27 cellular contexts compared by ENCODE assay signal in the genomic region with DNA sequence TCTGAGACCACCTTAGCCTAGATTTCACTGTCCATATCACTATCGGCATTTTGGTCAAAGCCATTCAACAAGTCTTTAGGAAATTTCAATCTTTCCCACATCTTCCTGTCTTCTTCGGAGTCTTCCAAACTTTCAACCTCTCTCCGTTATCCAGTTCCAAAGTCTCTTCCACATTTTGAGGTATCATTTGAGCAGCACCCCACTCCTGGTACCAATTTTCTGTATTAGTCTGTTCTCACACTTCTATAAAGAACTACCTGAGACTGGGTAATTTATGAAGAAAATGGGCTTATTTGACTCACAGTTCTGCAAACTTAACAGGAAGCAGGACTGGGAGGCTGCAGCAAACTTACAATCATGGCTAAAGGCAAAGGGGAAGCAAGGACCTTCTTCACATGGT.
"Had no signal": no experiment of that assay in that cellular context is flagged by ENCODE, and none has a peak within 500 bp of the region (broad histone marks: within the 10 kb centered on the region; RNA-seq: fewer than 3 reads in every experiment).

No MANE protein-coding gene starts in this region.

- DNase-seq: stimulated activated CD4-positive, alpha-beta T cell treated with anti-CD3 and anti-CD28 coated beads, Interleukin-2, amount 100 ng/mL, for 48 hours; stimulated activated CD4-positive, alpha-beta T cell treated with anti-CD3 and anti-CD28 coated beads, Interleukin-4, amount 100 ng/mL, for 1 hour; stimulated activated CD4-positive, alpha-beta T cell treated with anti-CD3 and anti-CD28 coated beads, Interleukin-4, amount 100 ng/mL, for 24 hours; stimulated activated CD4-positive, alpha-beta T cell treated with anti-CD3 and anti-CD28 coated beads, Interleukin-4, amount 100 ng/mL, for 4 hours; stimulated activated CD8-positive, alpha-beta memory T cell treated with anti-CD3 and anti-CD28 coated beads, Interleukin-4, amount 100 ng/mL, for 48 hours; stimulated activated naive B cell treated with anti-CD40 and anti-IgM and Interleukin-4, amounts not matched to agents 10 μg/mL and 1 μg/mL and 100 μg/mL, for 72 hours; stimulated activated naive CD4-positive, alpha-beta T cell; stimulated activated naive CD4-positive, alpha-beta T cell treated with Interleukin-2 at 50 U/mL for 16 hours; stimulated activated naive CD8-positive, alpha-beta T cell treated with anti-CD3 and anti-CD28 coated beads, Interleukin-15, amount 100 ng/mL, for 72 hours; stimulated activated naive CD8-positive, alpha-beta T cell treated with anti-CD3 and anti-CD28 coated beads, Interleukin-15, Interleukin-2, amounts not matched to agents 100 U/mL and 50 U/mL, for 24 hours; stomach; substantia nigra; testis; thyroid gland; tibial artery; transverse colon; trophoblast cell; upper lobe of left lung; upper lobe of right lung; uterus had no signal

- ATAC-seq: stimulated activated effector memory CD8-positive, alpha-beta T cell treated with anti-CD3 and anti-CD28 coated beads, Interleukin-12 subunit alpha, Interleukin-12 subunit beta, amount 100 ng/mL, for 72 hours; stimulated activated memory B cell treated with anti-CD40 and anti-IgM and Interleukin-4, amounts not matched to agents 10 μg/mL and 1 μg/mL and 100 μg/mL, for 72 hours; stimulated activated naive B cell treated with anti-CD40 and anti-IgM and Interleukin-4, amounts not matched to agents 10 μg/mL and 1 μg/mL and 100 μg/mL, for 72 hours; stimulated activated naive CD8-positive, alpha-beta T cell treated with anti-CD3 and anti-CD28 coated beads, Interleukin-15, amount 100 ng/mL, for 72 hours; stimulated activated naive CD8-positive, alpha-beta T cell treated with anti-CD3 and anti-CD28 coated beads, Interleukin-15, Interleukin-2, amounts not matched to agents 100 U/mL and 50 U/mL, for 24 hours; upper lobe of right lung had no signal

- H3K27me3 ChIP-seq: stomach, suprapubic skin, testis, thyroid gland, tibial artery, tibial nerve, transverse colon, upper lobe of left lung, upper lobe of right lung, uterus, vagina had no signal

- H3K4me3 ChIP-seq: stomach, suprapubic skin, testis, thoracic aorta, thyroid gland, tibial artery, tibial nerve, transverse colon, upper lobe of left lung, upper lobe of right lung, uterus, vagina had no signal

- H3K9me3 ChIP-seq: testis, thoracic aorta, thyroid gland, upper lobe of right lung, uterus, vagina had no signal

- H3K27ac ChIP-seq: stomach, suprapubic skin, testis, thoracic aorta, thyroid gland, tibial artery, tibial nerve, transverse colon, upper lobe of left lung, upper lobe of right lung, uterus, vagina had no signal

- H3K36me3 ChIP-seq: stomach, suprapubic skin, thoracic aorta, thyroid gland, tibial artery, tibial nerve, transverse colon, upper lobe of left lung, upper lobe of right lung, uterus, vagina had no signal

- H3K4me1 ChIP-seq: stomach, suprapubic skin, testis, thyroid gland, tibial artery, tibial nerve, transverse colon, upper lobe of left lung, upper lobe of right lung, uterus, vagina had no signal

- FAIRE-seq: urothelium cell line had no signal
